In the genomic region with DNA sequence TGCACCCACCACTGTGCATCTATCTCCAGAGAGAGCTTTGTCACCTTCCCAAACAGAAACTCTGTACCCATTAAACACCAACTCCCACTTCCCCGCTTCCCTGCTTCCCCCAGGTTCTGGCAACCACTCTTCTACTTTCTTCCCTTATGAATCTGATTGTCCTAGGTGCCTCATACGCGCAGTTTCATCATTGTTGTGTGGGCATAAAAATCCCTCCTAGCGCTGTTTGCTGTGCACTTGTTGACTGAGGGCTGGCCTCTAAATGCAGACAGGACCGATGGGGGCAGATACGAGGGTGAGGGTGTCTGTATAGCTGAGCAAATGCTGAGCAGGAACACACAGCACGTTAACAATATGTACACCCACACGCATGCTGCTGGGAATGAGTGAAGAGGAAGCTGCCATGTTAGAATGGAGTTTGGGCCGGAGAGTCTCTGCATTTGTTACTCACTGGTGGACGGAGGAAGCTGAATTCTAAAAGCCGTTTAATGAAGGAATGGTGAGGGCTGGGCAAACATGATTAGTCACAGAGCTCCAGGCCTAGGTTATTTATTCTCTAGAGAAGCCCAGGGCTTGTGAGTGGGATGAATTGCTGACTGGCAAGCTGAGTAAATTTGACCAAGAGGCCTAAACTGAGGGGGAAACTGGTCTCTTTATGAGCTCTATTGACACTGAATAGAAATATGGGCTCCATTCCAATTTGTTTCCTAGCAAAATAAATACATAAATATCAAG, we compare ENCODE assay signal across 1 cellular context.
TF ChIP-seq lines count a peak whose summit lies in the region.

No MANE protein-coding gene starts in this region.

TF ChIP-seq in HepG2, 621 proteins besides CTCF, POLR2A, EP300 and RAD21 (continued from another document):
- TF ChIP-seq, protein P1, sequence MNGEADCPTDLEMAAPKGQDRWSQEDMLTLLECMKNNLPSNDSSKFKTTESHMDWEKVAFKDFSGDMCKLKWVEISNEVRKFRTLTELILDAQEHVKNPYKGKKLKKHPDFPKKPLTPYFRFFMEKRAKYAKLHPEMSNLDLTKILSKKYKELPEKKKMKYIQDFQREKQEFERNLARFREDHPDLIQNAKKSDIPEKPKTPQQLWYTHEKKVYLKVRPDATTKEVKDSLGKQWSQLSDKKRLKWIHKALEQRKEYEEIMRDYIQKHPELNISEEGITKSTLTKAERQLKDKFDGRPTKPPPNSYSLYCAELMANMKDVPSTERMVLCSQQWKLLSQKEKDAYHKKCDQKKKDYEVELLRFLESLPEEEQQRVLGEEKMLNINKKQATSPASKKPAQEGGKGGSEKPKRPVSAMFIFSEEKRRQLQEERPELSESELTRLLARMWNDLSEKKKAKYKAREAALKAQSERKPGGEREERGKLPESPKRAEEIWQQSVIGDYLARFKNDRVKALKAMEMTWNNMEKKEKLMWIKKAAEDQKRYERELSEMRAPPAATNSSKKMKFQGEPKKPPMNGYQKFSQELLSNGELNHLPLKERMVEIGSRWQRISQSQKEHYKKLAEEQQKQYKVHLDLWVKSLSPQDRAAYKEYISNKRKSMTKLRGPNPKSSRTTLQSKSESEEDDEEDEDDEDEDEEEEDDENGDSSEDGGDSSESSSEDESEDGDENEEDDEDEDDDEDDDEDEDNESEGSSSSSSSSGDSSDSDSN (CRISPR knock-in tag; IDR thresholded peaks at IDR 0.05) = no peak
- TF ChIP-seq, protein P2, sequence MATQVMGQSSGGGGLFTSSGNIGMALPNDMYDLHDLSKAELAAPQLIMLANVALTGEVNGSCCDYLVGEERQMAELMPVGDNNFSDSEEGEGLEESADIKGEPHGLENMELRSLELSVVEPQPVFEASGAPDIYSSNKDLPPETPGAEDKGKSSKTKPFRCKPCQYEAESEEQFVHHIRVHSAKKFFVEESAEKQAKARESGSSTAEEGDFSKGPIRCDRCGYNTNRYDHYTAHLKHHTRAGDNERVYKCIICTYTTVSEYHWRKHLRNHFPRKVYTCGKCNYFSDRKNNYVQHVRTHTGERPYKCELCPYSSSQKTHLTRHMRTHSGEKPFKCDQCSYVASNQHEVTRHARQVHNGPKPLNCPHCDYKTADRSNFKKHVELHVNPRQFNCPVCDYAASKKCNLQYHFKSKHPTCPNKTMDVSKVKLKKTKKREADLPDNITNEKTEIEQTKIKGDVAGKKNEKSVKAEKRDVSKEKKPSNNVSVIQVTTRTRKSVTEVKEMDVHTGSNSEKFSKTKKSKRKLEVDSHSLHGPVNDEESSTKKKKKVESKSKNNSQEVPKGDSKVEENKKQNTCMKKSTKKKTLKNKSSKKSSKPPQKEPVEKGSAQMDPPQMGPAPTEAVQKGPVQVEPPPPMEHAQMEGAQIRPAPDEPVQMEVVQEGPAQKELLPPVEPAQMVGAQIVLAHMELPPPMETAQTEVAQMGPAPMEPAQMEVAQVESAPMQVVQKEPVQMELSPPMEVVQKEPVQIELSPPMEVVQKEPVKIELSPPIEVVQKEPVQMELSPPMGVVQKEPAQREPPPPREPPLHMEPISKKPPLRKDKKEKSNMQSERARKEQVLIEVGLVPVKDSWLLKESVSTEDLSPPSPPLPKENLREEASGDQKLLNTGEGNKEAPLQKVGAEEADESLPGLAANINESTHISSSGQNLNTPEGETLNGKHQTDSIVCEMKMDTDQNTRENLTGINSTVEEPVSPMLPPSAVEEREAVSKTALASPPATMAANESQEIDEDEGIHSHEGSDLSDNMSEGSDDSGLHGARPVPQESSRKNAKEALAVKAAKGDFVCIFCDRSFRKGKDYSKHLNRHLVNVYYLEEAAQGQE (IDR thresholded peaks at IDR 0.05; ENCODE audit: borderline replicate concordance in 1 of 2, low read depth in 1 of 2, low read length in 2 of 2) = peak in 1 of 2 experiments; percentile 19; a peak in 1 of 4 replicates
- TF ChIP-seq, protein P3, sequence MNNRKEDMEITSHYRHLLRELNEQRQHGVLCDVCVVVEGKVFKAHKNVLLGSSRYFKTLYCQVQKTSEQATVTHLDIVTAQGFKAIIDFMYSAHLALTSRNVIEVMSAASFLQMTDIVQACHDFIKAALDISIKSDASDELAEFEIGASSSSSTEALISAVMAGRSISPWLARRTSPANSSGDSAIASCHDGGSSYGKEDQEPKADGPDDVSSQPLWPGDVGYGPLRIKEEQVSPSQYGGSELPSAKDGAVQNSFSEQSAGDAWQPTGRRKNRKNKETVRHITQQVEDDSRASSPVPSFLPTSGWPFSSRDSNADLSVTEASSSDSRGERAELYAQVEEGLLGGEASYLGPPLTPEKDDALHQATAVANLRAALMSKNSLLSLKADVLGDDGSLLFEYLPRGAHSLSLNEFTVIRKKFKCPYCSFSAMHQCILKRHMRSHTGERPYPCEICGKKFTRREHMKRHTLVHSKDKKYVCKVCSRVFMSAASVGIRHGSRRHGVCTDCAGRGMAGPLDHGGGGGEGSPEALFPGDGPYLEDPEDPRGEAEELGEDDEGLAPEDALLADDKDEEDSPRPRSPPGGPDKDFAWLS (CRISPR knock-in tag; IDR thresholded peaks at IDR 0.05; ENCODE audit: borderline replicate concordance) = no peak
- TF ChIP-seq ZNF317 (CRISPR knock-in tag; IDR thresholded peaks at IDR 0.05) = 0 out of 2 replicates have a peak, but pooled peaks have one; percentile 17
- TF ChIP-seq, protein P4, sequence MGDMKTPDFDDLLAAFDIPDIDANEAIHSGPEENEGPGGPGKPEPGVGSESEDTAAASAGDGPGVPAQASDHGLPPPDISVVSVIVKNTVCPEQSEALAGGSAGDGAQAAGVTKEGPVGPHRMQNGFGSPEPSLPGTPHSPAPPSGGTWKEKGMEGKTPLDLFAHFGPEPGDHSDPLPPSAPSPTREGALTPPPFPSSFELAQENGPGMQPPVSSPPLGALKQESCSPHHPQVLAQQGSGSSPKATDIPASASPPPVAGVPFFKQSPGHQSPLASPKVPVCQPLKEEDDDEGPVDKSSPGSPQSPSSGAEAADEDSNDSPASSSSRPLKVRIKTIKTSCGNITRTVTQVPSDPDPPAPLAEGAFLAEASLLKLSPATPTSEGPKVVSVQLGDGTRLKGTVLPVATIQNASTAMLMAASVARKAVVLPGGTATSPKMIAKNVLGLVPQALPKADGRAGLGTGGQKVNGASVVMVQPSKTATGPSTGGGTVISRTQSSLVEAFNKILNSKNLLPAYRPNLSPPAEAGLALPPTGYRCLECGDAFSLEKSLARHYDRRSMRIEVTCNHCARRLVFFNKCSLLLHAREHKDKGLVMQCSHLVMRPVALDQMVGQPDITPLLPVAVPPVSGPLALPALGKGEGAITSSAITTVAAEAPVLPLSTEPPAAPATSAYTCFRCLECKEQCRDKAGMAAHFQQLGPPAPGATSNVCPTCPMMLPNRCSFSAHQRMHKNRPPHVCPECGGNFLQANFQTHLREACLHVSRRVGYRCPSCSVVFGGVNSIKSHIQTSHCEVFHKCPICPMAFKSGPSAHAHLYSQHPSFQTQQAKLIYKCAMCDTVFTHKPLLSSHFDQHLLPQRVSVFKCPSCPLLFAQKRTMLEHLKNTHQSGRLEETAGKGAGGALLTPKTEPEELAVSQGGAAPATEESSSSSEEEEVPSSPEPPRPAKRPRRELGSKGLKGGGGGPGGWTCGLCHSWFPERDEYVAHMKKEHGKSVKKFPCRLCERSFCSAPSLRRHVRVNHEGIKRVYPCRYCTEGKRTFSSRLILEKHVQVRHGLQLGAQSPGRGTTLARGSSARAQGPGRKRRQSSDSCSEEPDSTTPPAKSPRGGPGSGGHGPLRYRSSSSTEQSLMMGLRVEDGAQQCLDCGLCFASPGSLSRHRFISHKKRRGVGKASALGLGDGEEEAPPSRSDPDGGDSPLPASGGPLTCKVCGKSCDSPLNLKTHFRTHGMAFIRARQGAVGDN (CRISPR knock-in tag; IDR thresholded peaks at IDR 0.05) = no peak
